In genomic region chr6:10313799-10314162, GRCh38 we compare ENCODE assay signal across 18 cellular contexts.
DNase-seq lines count a peak whose midpoint lies in the region; ATAC-seq, FAIRE-seq and TF ChIP-seq lines count a peak whose summit lies in the region.
"Had no signal": no experiment of that assay in that cellular context is flagged by ENCODE, and none has a peak within 500 bp of the region (broad histone marks: within the 10 kb centered on the region; RNA-seq: fewer than 3 reads in every experiment).

No MANE protein-coding gene starts in this region.

- dilution Hi-C loops in mammary epithelial cell (cut with HindIII; ENCODE audit: low sequenced_read_pairs): no loop called here

- H3K9me3 Mint-ChIP-seq in neural crest cell: no peaks in the 10 kb centered on the region
- H3K9me3 Mint-ChIP-seq in natural killer cell treated with Interleukin-12 subunit alpha and Interleukin-12 subunit beta and Interleukin-15 and Interleukin-18, amount 100 ng/mL, for 72 hours: peaks cover under 1% of the 10 kb centered on the region
- H3K9me3 Mint-ChIP-seq: CD4-positive, alpha-beta T cell had no signal

- TF ChIP-seq CTCF in breast epithelium (IDR thresholded peaks at IDR 0.05): no peak
- no peak for TF ChIP-seq CTCF in mammary epithelial cell (conservative IDR thresholded peaks at IDR 0.05 in 1 of 2, IDR thresholded peaks at IDR 0.05 in 1 of 2; ENCODE audit: extremely low read depth in 1 of 2, insufficient read depth in 1 of 2, low read depth in 1 of 2, low read length in 2 of 2)
- TF ChIP-seq CTCF in K562 (IDR thresholded peaks at IDR 0.05 in 2 of 3, conservative IDR thresholded peaks at IDR 0.05 in 1 of 3; ENCODE audit: insufficient read depth in 2 of 3, low read depth in 1 of 3, low read length in 3 of 3): no peak
- TF ChIP-seq CTCF in neural crest cell (conservative IDR thresholded peaks at IDR 0.05): no peak
- TF ChIP-seq CTCF in A673 (conservative IDR thresholded peaks at IDR 0.05; ENCODE audit: low read depth, low read length): no peak

- BruUV-seq in mammary epithelial cell (replicated peaks; lab: Mats Ljungman, UMichigan) (no TSS peak), K562 (replicated peaks; lab: Mats Ljungman, UMichigan) (no TSS peak), A673 (replicated peaks; lab: Mats Ljungman, UMichigan) (no TSS peak)

- FAIRE-seq in K562 (lab: Jason Lieb, UNC): peak; percentile 6
- FAIRE-seq: GM12878, H54, RCC 7860 had no signal

- H3K27me3 ChIP-seq in breast epithelium (no peaks in the 10 kb centered on the region), mammary epithelial cell (ENCODE audit: insufficient read depth, low read length) (no peaks in the 10 kb centered on the region), K562 (ENCODE audit: control insufficient read depth in 2 of 2, insufficient read depth in 2 of 2, low read length in 2 of 2) (no peaks in the 10 kb centered on the region), A673 (replicated peaks; ENCODE audit: insufficient read depth, low read depth, low read length, poor library complexity) (no peaks in the 10 kb centered on the region)
- H3K27me3 ChIP-seq: BE2C had no signal

- WGBS in mammary epithelial cell (ENCODE audit: low coverage, missing lambda C conversion rate): 92% methylated on average over 5 of the region's 5 CpGs
- 27% methylated on average over 5 of the region's 5 CpGs for WGBS in K562 (ENCODE audit: insufficient coverage, low coverage, missing lambda C conversion rate)

- intact Hi-C loops in breast epithelium (cut with DNase I; ENCODE audit: low total_unique reads): loop anchor here (10.0 kb wide), 1 partner anchor 1429 kb away; no protein-coding TSS in a partner anchor
- intact Hi-C loops in mammary epithelial cell (cut with micrococcal nuclease): no loop called here
- intact Hi-C loops in K562 (cut with micrococcal nuclease): loop anchor here (1.0 kb wide), 1 partner anchor 90 kb away; no protein-coding TSS in a partner anchor
- intact Hi-C loops in A673 (cut with micrococcal nuclease; ENCODE audit: unreplicated experiment): no loop called here

- no peaks in the 10 kb centered on the region for H3K36me3 ChIP-seq in breast epithelium
- no peaks in the 10 kb centered on the region for H3K36me3 ChIP-seq in mammary epithelial cell (ENCODE audit: insufficient read depth, low read length)
- H3K36me3 ChIP-seq in K562 (ENCODE audit: control insufficient read depth, insufficient read depth, low read length): no peaks in the 10 kb centered on the region
- no peaks in the 10 kb centered on the region for H3K36me3 ChIP-seq in A673 (ENCODE audit: insufficient read depth, low read length, poor library complexity, severe bottlenecking)
- H3K36me3 ChIP-seq: BE2C had no signal

- H3K27ac ChIP-seq in breast epithelium: peak overlapping the region; percentile 83 to 89
- H3K27ac ChIP-seq in mammary epithelial cell (ENCODE audit: insufficient read depth, low read depth, low read length): no peak overlapping the region
- peak overlapping the region; percentile 54 for H3K27ac ChIP-seq in K562 (ENCODE audit: extremely low read depth, low read depth, low read length)
- H3K27ac ChIP-seq in A673 (ENCODE audit: low read depth, low read length, poor library complexity, severe bottlenecking): no peak overlapping the region

- no peak overlapping the region for H3K4me3 ChIP-seq in breast epithelium
- no peak overlapping the region for H3K4me3 ChIP-seq in mammary epithelial cell (replicated peaks in 1 of 3; ENCODE audit: insufficient read depth in 1 of 3, low read depth in 2 of 3, low read length in 3 of 3)
- H3K4me3 ChIP-seq in K562: no peak overlapping the region
- H3K4me3 ChIP-seq in A673 (ENCODE audit: low read depth, low read length, poor library complexity, severe bottlenecking): no peak overlapping the region
- H3K4me3 ChIP-seq: GM12878 had no signal

- no peak overlapping the region for H3K9ac ChIP-seq in mammary epithelial cell (ENCODE audit: insufficient read depth, low read length)
- H3K9ac ChIP-seq in K562 (ENCODE audit: insufficient read depth in 1 of 2, low read depth in 2 of 2, low read length in 2 of 2): peak overlapping the region; percentile 39 to 80; a peak in 3 of 4 replicates

- H3K4me1 ChIP-seq in breast epithelium: peaks cover 0 to 6% of the 10 kb centered on the region in 2 donors
- peaks cover 18% of the 10 kb centered on the region for H3K4me1 ChIP-seq in mammary epithelial cell (ENCODE audit: insufficient read depth, low read length)
- H3K4me1 ChIP-seq in K562 (replicated peaks in 1 of 2; ENCODE audit: control insufficient read depth in 2 of 2, insufficient read depth in 2 of 2, low read length in 2 of 2): peaks cover 14 to 37% of the 10 kb centered on the region in 2 experiments
- H3K4me1 ChIP-seq in A673 (ENCODE audit: insufficient read depth, low read length, poor library complexity, severe bottlenecking): no peaks in the 10 kb centered on the region
- H3K4me1 ChIP-seq: BE2C had no signal

- TF ChIP-seq EP300 in K562 (IDR thresholded peaks at IDR 0.05; ENCODE audit: low read length): no peak

- H3K9me3 ChIP-seq in breast epithelium (no peaks in the 10 kb centered on the region), mammary epithelial cell (replicated peaks; ENCODE audit: insufficient read depth, low read length) (no peaks in the 10 kb centered on the region), K562 (replicated peaks; ENCODE audit: control insufficient read depth, insufficient read depth, low read depth, low read length) (no peaks in the 10 kb centered on the region), A673 (ENCODE audit: low read depth, low read length, poor library complexity, severe bottlenecking) (no peaks in the 10 kb centered on the region)
- H3K9me3 ChIP-seq: BE2C had no signal

- no peaks in the 10 kb centered on the region for H3K36me3 Mint-ChIP-seq in neural crest cell (ENCODE audit: low read depth)
- no peaks in the 10 kb centered on the region for H3K36me3 Mint-ChIP-seq in natural killer cell treated with Interleukin-12 subunit alpha and Interleukin-12 subunit beta and Interleukin-15 and Interleukin-18, amount 100 ng/mL, for 72 hours

- H3K4me3 Mint-ChIP-seq in neural crest cell: no peak overlapping the region
- H3K4me3 Mint-ChIP-seq in natural killer cell treated with Interleukin-12 subunit alpha and Interleukin-12 subunit beta and Interleukin-15 and Interleukin-18, amount 100 ng/mL, for 72 hours: no peak overlapping the region
- H3K4me3 Mint-ChIP-seq: CD4-positive, alpha-beta T cell had no signal

- POLR2A ChIA-PET in K562 (lab: Yijun Ruan, JAX) (interaction anchor here (0.7 to 1.7 kb wide), 6 partner anchors 8 to 409 kb away, joined by 3 to 21 read pairs (median 4); partner anchors contain the start of gene TMEM14C), A673 (lab: Charles Lee; ENCODE audit: low non-redundant PET) (no interaction called here)

- H2AFZ ChIP-seq in mammary epithelial cell (ENCODE audit: low read depth, low read length) (no peak overlapping the region), K562 (ENCODE audit: low read depth, low read length) (peak overlapping the region; percentile 75)

- CTCF ChIA-PET in mammary epithelial cell (lab: Charles Lee; ENCODE audit: low non-redundant PET) (no interaction called here), K562 (lab: Yijun Ruan, JAX; ENCODE audit: low intra/inter-chr PET ratio) (no interaction called here), A673 (lab: Charles Lee) (no interaction called here)

- H3K27ac Mint-ChIP-seq in neural crest cell (ENCODE audit: unreplicated experiment): peak overlapping the region; percentile 68
- H3K27ac Mint-ChIP-seq in natural killer cell treated with Interleukin-12 subunit alpha and Interleukin-12 subunit beta and Interleukin-15 and Interleukin-18, amount 100 ng/mL, for 72 hours: no peak overlapping the region
- H3K27ac Mint-ChIP-seq: CD4-positive, alpha-beta T cell had no signal

- H3K4me2 ChIP-seq in mammary epithelial cell (ENCODE audit: insufficient read depth, low read depth, low read length) (no peak overlapping the region), K562 (ENCODE audit: insufficient read depth, low read length) (peak overlapping the region; percentile 37)

- H4K20me1 ChIP-seq in mammary epithelial cell (ENCODE audit: insufficient read depth, low read length): no peaks in the 10 kb centered on the region
- H4K20me1 ChIP-seq in K562 (replicated peaks; ENCODE audit: control insufficient read depth, insufficient read depth, low read length): no peaks in the 10 kb centered on the region

- in situ Hi-C loops in mammary epithelial cell (cut with MboI; ENCODE audit: low sequenced_read_pairs in 2 of 2): no loop called here
- in situ Hi-C loops in K562 (cut with MboI): no loop called here

- no peak for TF ChIP-seq POLR2A in breast epithelium (IDR thresholded peaks at IDR 0.05)
- TF ChIP-seq POLR2A in K562 (conservative IDR thresholded peaks at IDR 0.05): no peak

- DNase-seq in breast epithelium (ENCODE audit: low spot score in 2 of 2) (no peak), mammary epithelial cell (no peak), K562 (ENCODE audit: extremely low read depth in 1 of 4, low spot score in 3 of 4) (peak in 1 of 4 experiments; percentile 25), neural crest cell (ENCODE audit: low read depth, low spot score) (no peak), A673 (ENCODE audit: low spot score) (no peak)
- no peak for DNase-seq in natural killer cell treated with Interleukin-12 subunit alpha and Interleukin-12 subunit beta and Interleukin-15 and Interleukin-18, amount 100 ng/mL, for 72 hours (ENCODE audit: low spot score)
- no peak for DNase-seq in stimulated activated naive CD4-positive, alpha-beta T cell treated with Interleukin-2 at 50 U/mL for 16 hours (lab: John Stamatoyannopoulos, UW)
- DNase-seq: BE2C; Calu3; CD4-positive, alpha-beta T cell; NCI-H187; NCI-H2227 treated with DMSO at 0.1 percent for 48 hours; NCI-H510A treated with DMSO at 0.1 percent for 48 hours had no signal

- H3K27me3 Mint-ChIP-seq in neural crest cell (ENCODE audit: low read depth): no peaks in the 10 kb centered on the region
- H3K27me3 Mint-ChIP-seq in natural killer cell treated with Interleukin-12 subunit alpha and Interleukin-12 subunit beta and Interleukin-15 and Interleukin-18, amount 100 ng/mL, for 72 hours: no peaks in the 10 kb centered on the region

- ATAC-seq in K562 (peak; percentile 50), GM18867 (IDR thresholded peaks at IDR 0.05; ENCODE audit: unreplicated experiment) (no peak)
- no peak for ATAC-seq in natural killer cell treated with Interleukin-12 subunit alpha and Interleukin-12 subunit beta and Interleukin-15 and Interleukin-18, amount 100 ng/mL, for 72 hours
- ATAC-seq: GM12878, Right ventricle myocardium inferior had no signal

- no peak for TF ChIP-seq RAD21 in K562 (CRISPR knock-in tag; conservative IDR thresholded peaks at IDR 0.05 in 1 of 2, IDR thresholded peaks at IDR 0.05 in 1 of 2)

- no peaks in the 10 kb centered on the region for H3K79me2 ChIP-seq in mammary epithelial cell (ENCODE audit: insufficient read depth, low read length)
- no peaks in the 10 kb centered on the region for H3K79me2 ChIP-seq in K562 (ENCODE audit: control insufficient read depth, insufficient read depth, low read length)

- H3K4me1 Mint-ChIP-seq in neural crest cell: peaks cover 61% of the 10 kb centered on the region
- no peaks in the 10 kb centered on the region for H3K4me1 Mint-ChIP-seq in natural killer cell treated with Interleukin-12 subunit alpha and Interleukin-12 subunit beta and Interleukin-15 and Interleukin-18, amount 100 ng/mL, for 72 hours (ENCODE audit: low read depth in 2 of 2)

- H3K9me1 ChIP-seq in K562 (ENCODE audit: control insufficient read depth, insufficient read depth, low read length): no peaks in the 10 kb centered on the region

TF ChIP-seq in K562, 482 proteins besides CTCF, POLR2A, EP300 and RAD21 (continues in another document):
- no peak for TF ChIP-seq PRMT5 (CRISPR knock-in tag; IDR thresholded peaks at IDR 0.05)

Comparison
In these comparisons a context has a peak if more than half of its experiments do, and no peak if none do; other contexts are left out.
1. H3K27ac ChIP-seq: peak in breast epithelium (2 of 2) and K562 (single experiment); none in mammary epithelial cell (single experiment) and A673 (single experiment).
2. intact Hi-C loops: an anchor here in breast epithelium (10.0 kb wide) and K562 (1.0 kb wide); none called in mammary epithelial cell and A673.